ENCODE assay signal across 19 cellular contexts in the genomic region with DNA sequence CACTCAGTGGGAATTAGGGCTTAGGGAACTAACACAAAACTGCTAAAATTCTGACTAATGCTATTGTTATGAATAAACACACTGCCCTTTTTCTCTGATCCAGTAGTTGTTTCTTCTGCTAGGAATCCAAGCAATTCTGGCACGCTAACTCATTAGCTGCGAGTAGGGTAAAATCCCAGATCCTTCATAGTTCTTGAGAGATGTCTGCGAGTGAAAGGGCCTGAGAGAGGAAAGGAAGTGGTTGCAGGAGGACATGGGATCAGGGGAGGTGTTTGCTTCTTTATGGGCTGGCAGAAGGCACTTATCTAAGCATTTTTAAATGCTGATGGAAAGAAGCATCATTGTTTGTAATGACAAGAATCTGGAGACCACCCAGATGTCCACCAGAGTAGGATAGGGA. TPM values are rescaled to one million over a fixed set of nuclear protein-coding genes. Genes with fewer than 3 reads are reported as not detected.
"Had no signal": no experiment of that assay in that cellular context is flagged by ENCODE, and none has a peak within 500 bp of the region (broad histone marks: within the 10 kb centered on the region; RNA-seq: fewer than 3 reads in every experiment).

No MANE protein-coding gene starts in this region.

- H3K9me3 Mint-ChIP-seq: activated B cell treated with CpG ODN at 0.5 μM for 24 hours; activated CD4-positive, alpha-beta memory T cell treated with anti-CD3 and anti-CD28 coated beads for 36 hours; central memory CD8-positive, alpha-beta T cell; natural killer cell treated with Interleukin-12 subunit alpha and Interleukin-12 subunit beta and Interleukin-15 and Interleukin-18, amount 100 ng/mL, for 72 hours; T-cell had no signal

- H3K9ac ChIP-seq: parathyroid adenoma had no signal

- H3K27ac ChIP-seq: coronary artery, gastroesophageal sphincter, heart left ventricle, lower lobe of right lung, neutrophil, parathyroid adenoma, upper lobe of right lung had no signal

- H3K4me1 Mint-ChIP-seq: activated B cell treated with CpG ODN at 0.5 μM for 24 hours; central memory CD8-positive, alpha-beta T cell; stimulated activated naive B cell treated with anti-CD40 and anti-IgM and Interleukin-4, amounts not matched to agents 10 μg/mL and 1 μg/mL and 100 μg/mL, for 72 hours; T-cell had no signal

- H3K27me3 Mint-ChIP-seq: stimulated activated naive B cell treated with anti-CD40 and anti-IgM and Interleukin-4, amounts not matched to agents 10 μg/mL and 1 μg/mL and 100 μg/mL, for 72 hours had no signal

- H3K4me3 Mint-ChIP-seq: activated B cell treated with CpG ODN at 0.5 μM for 24 hours; activated CD4-positive, alpha-beta memory T cell treated with anti-CD3 and anti-CD28 coated beads for 36 hours; central memory CD8-positive, alpha-beta T cell; natural killer cell treated with Interleukin-12 subunit alpha and Interleukin-12 subunit beta and Interleukin-15 and Interleukin-18, amount 100 ng/mL, for 72 hours; stimulated activated naive B cell treated with anti-CD40 and anti-IgM and Interleukin-4, amounts not matched to agents 10 μg/mL and 1 μg/mL and 100 μg/mL, for 72 hours; T-cell had no signal

- DNase-seq: activated B cell treated with CpG ODN at 0.5 μM for 24 hours; activated CD4-positive, alpha-beta memory T cell treated with anti-CD3 and anti-CD28 coated beads for 36 hours; activated CD4-positive, alpha-beta T cell treated with anti-CD3 and anti-CD28 coated beads for 4 hours; activated naive CD4-positive, alpha-beta T cell treated with Interleukin-2 at 50 U/mL for 16 hours; anterior cingulate cortex; heart left ventricle; left cardiac atrium; lower lobe of right lung; stimulated activated naive B cell treated with anti-CD40 and anti-IgM and Interleukin-4, amounts not matched to agents 10 μg/mL and 1 μg/mL and 100 μg/mL, for 72 hours; T-cell; upper lobe of right lung had no signal

- H3K4me3 ChIP-seq: coronary artery, gastroesophageal sphincter, heart left ventricle, lower lobe of right lung, upper lobe of right lung had no signal

- H2AFZ ChIP-seq: parathyroid adenoma had no signal

- H3K27me3 ChIP-seq: heart left ventricle, upper lobe of right lung had no signal

- H3K36me3 ChIP-seq: gastroesophageal sphincter, heart left ventricle, lower lobe of right lung, neutrophil, upper lobe of right lung had no signal

- H3K4me1 ChIP-seq: gastroesophageal sphincter, heart left ventricle, lower lobe of right lung, parathyroid adenoma, upper lobe of right lung had no signal

- H3K27ac Mint-ChIP-seq: activated B cell treated with CpG ODN at 0.5 μM for 24 hours; activated CD4-positive, alpha-beta memory T cell treated with anti-CD3 and anti-CD28 coated beads for 36 hours; natural killer cell treated with Interleukin-12 subunit alpha and Interleukin-12 subunit beta and Interleukin-15 and Interleukin-18, amount 100 ng/mL, for 72 hours; stimulated activated naive B cell treated with anti-CD40 and anti-IgM and Interleukin-4, amounts not matched to agents 10 μg/mL and 1 μg/mL and 100 μg/mL, for 72 hours; T-cell had no signal

- H3K36me3 Mint-ChIP-seq: activated CD4-positive, alpha-beta memory T cell treated with anti-CD3 and anti-CD28 coated beads for 36 hours; natural killer cell treated with Interleukin-12 subunit alpha and Interleukin-12 subunit beta and Interleukin-15 and Interleukin-18, amount 100 ng/mL, for 72 hours; stimulated activated naive B cell treated with anti-CD40 and anti-IgM and Interleukin-4, amounts not matched to agents 10 μg/mL and 1 μg/mL and 100 μg/mL, for 72 hours; T-cell had no signal

- ATAC-seq: gastroesophageal sphincter; heart left ventricle; left cardiac atrium; lower lobe of right lung; natural killer cell treated with Interleukin-12 subunit alpha and Interleukin-12 subunit beta and Interleukin-15 and Interleukin-18, amount 100 ng/mL, for 72 hours; sciatic nerve; stimulated activated naive B cell treated with anti-CD40 and anti-IgM and Interleukin-4, amounts not matched to agents 10 μg/mL and 1 μg/mL and 100 μg/mL, for 72 hours; T-cell; upper lobe of right lung had no signal

- H3K9me3 ChIP-seq: gastroesophageal sphincter, heart left ventricle, lower lobe of right lung, neutrophil, upper lobe of right lung had no signal

RNA-seq across cellular contexts. Expression of gene MAP3K19, which starts 9.4 kb away (rescaled TPM):
- total RNA-seq: activated B cell treated with CpG ODN at 0.5 μM for 24 hours; activated CD4-positive, alpha-beta memory T cell treated with anti-CD3 and anti-CD28 coated beads for 36 hours; epithelial cell of proximal tubule; gastroesophageal sphincter; heart left ventricle; left cardiac atrium; natural killer cell treated with Interleukin-12 subunit alpha and Interleukin-12 subunit beta and Interleukin-15 and Interleukin-18, amount 100 ng/mL, for 72 hours; T-cell; upper lobe of right lung had no signal
- polyA plus RNA-seq: heart left ventricle had no signal
